8 cellular contexts compared by ENCODE assay signal in genomic region chr17:67431210-67432015, GRCh38. TPM values are rescaled to one million over a fixed set of nuclear protein-coding genes. Genes with fewer than 3 reads are reported as not detected.
DNase-seq lines count a peak whose midpoint lies in the region; ATAC-seq and TF ChIP-seq lines count a peak whose summit lies in the region.

No MANE protein-coding gene starts in this region.

- no peak for ATAC-seq in gastrocnemius medialis

- no peaks in the 10 kb centered on the region for H3K27me3 ChIP-seq in effector memory CD4-positive, alpha-beta T cell (replicated peaks; ENCODE audit: control insufficient read depth, insufficient read depth, low read length, poor library complexity, severe bottlenecking)
- no peaks in the 10 kb centered on the region for H3K27me3 ChIP-seq in gastrocnemius medialis

- no peak overlapping the region for H3K4me3 ChIP-seq in effector memory CD4-positive, alpha-beta T cell (ENCODE audit: insufficient read depth, low read depth, low read length, poor library complexity, severe bottlenecking)
- no peak overlapping the region for H3K4me3 ChIP-seq in gastrocnemius medialis

- H3K36me3 ChIP-seq in effector memory CD4-positive, alpha-beta T cell (ENCODE audit: control insufficient read depth, insufficient read depth, low read length), result no peaks in the 10 kb centered on the region
- H3K36me3 ChIP-seq in gastrocnemius medialis, result no peaks in the 10 kb centered on the region

- H3K9me3 ChIP-seq in effector memory CD4-positive, alpha-beta T cell (ENCODE audit: control insufficient read depth, low read length), result no peaks in the 10 kb centered on the region
- H3K9me3 ChIP-seq in gastrocnemius medialis, result no peaks in the 10 kb centered on the region

- DNase-seq in GM13976 (ENCODE audit: low spot score) (peak; percentile 55), OCI-M1 (lab: John Stamatoyannopoulos, UW) (peak; percentile 74), gastrocnemius medialis (no peak), mucosa of gallbladder (ENCODE audit: low spot score) (no peak), NCI-H2107 treated with DMSO at 0.1 percent for 48 hours (lab: John Stamatoyannopoulos, UW; ENCODE audit: unreplicated experiment) (no peak), T1000 (lab: John Stamatoyannopoulos, UW) (no peak), NCI-H1694 treated with DMSO at 0.1 percent for 48 hours (lab: John Stamatoyannopoulos, UW) (no peak)
- DNase-seq in effector memory CD4-positive, alpha-beta T cell, result no peak

- H3K27ac ChIP-seq in effector memory CD4-positive, alpha-beta T cell (ENCODE audit: insufficient read depth, low read length, poor library complexity, severe bottlenecking), result peak overlapping the region; percentile 49
- peak overlapping the region in 3 of 4 donors; percentile 11 to 38 (median 28) for H3K27ac ChIP-seq in gastrocnemius medialis

- in situ Hi-C loops in GM13976 (cut with MboI; ENCODE audit: low sequenced_read_pairs, unreplicated experiment) (no loop called here), gastrocnemius medialis (cut with MboI; ENCODE audit: low sequenced_read_pairs in 4 of 4) (no loop called here)

- TF ChIP-seq POLR2A in gastrocnemius medialis (IDR thresholded peaks at IDR 0.05), result no peak

- intact Hi-C loops in gastrocnemius medialis (cut with DNase I; ENCODE audit: low total_unique reads), result no loop called here

- H3K4me1 ChIP-seq in effector memory CD4-positive, alpha-beta T cell (ENCODE audit: control insufficient read depth, insufficient read depth, low read length, poor library complexity, severe bottlenecking), result peaks cover 35% of the 10 kb centered on the region
- H3K4me1 ChIP-seq in gastrocnemius medialis, result no peaks in the 10 kb centered on the region

- no peak for TF ChIP-seq CTCF in GM13976 (IDR thresholded peaks at IDR 0.05; ENCODE audit: borderline replicate concordance, control extremely low read depth, extremely low read depth, insufficient read depth, missing control alignments)
- TF ChIP-seq CTCF in gastrocnemius medialis (IDR thresholded peaks at IDR 0.05 in 4 of 5, conservative IDR thresholded peaks at IDR 0.05 in 1 of 5), result no peak

RNA-seq across cellular contexts. Expression of gene PITPNC1, which starts 54.3 kb away (rescaled TPM):
- 1 to 10 TPM; 2.3 to 8.6 (median 4.3) TPM for total RNA-seq in gastrocnemius medialis
- 35.0 TPM for total RNA-seq in mucosa of gallbladder

Comparison
In these comparisons a context has a peak if more than half of its experiments do, and no peak if none do; other contexts are left out.
1. DNase-seq: peak in GM13976 (single experiment) and OCI-M1 (single experiment); none in effector memory CD4-positive, alpha-beta T cell (0 of 3), gastrocnemius medialis (0 of 2), mucosa of gallbladder (single experiment), NCI-H2107 treated with DMSO at 0.1 percent for 48 hours (single experiment), T1000 (single experiment) and NCI-H1694 treated with DMSO at 0.1 percent for 48 hours (single experiment).